14 cellular contexts compared by ENCODE assay signal in the genomic region with DNA sequence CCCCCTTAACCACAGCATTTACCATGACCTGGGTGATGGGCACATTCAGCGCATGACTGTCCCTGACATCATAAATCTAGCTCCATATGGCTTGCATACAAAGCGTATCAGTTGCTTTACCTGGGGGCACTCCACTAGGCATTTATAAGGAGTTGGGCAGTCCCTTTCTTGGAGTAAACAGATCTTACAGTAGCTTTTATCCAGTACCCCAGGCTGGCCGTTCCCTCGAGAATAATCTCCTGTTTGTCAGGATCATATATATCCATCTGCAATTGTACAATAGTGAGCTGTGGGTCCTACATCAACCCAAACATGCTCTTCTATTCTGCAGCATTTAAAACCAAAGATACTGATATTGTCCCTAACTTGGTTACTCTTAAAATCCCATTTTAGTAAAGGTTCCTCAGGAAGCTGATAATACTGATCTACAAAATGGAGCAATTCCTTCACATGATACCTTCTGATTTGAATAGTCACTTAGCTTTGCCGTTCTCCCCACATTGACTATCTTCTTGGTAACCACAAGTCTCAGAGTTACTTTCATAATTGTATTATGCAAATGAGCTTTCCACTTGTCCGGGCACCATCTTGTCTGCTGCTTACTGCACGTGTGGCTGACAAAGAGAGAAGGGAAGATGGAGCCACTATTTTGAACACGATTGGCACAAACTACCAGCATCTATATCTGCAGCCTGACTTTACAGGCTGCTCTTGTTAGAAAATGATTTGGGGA.
A peak's percentile ranks its signal among the peaks of the same experiment; 100 is the strongest.
DNase-seq lines count a peak whose midpoint lies in the region; ATAC-seq and TF ChIP-seq lines count a peak whose summit lies in the region.
"Had no signal": no experiment of that assay in that cellular context is flagged by ENCODE, and none has a peak within 500 bp of the region (broad histone marks: within the 10 kb centered on the region; RNA-seq: fewer than 3 reads in every experiment).

No MANE protein-coding gene starts in this region.

- H3K4me3 Mint-ChIP-seq in progenitor cell of endocrine pancreas (ENCODE audit: low read depth) = no peak overlapping the region
- H3K4me3 Mint-ChIP-seq: H9, nephron progenitor cell had no signal

- H3K27ac ChIP-seq in OCI-LY3 (ENCODE audit: low read length) = no peak overlapping the region
- no peak overlapping the region for H3K27ac ChIP-seq in uterus
- no peak overlapping the region for H3K27ac ChIP-seq in ascending aorta
- H3K27ac ChIP-seq: lower lobe of right lung had no signal

- no peaks in the 10 kb centered on the region for H4K20me1 ChIP-seq in OCI-LY3 (ENCODE audit: insufficient read depth, low read length)

- H3K27me3 Mint-ChIP-seq in progenitor cell of endocrine pancreas = no peaks in the 10 kb centered on the region

- TF ChIP-seq CTCF in OCI-LY3 (IDR thresholded peaks at IDR 0.05; ENCODE audit: low read depth, low read length) (no peak), uterus (IDR thresholded peaks at IDR 0.05) (no peak), ascending aorta (IDR thresholded peaks at IDR 0.05) (no peak), progenitor cell of endocrine pancreas (IDR thresholded peaks at IDR 0.05; ENCODE audit: unreplicated experiment) (no peak)

- no peak overlapping the region for H3K9ac ChIP-seq in OCI-LY3 (ENCODE audit: low read length)

- H3K4me2 ChIP-seq in OCI-LY3 (ENCODE audit: low read length) = peak overlapping the region; percentile 25; the same call in 1 of the 2 replicates

- ATAC-seq in GM18867 (IDR thresholded peaks at IDR 0.05; ENCODE audit: unreplicated experiment) (peak; percentile 99), GM21526 (IDR thresholded peaks at IDR 0.05; ENCODE audit: low FRiP score, unreplicated experiment) (peak; percentile 97), HG03045 (IDR thresholded peaks at IDR 0.05; ENCODE audit: unreplicated experiment) (peak; percentile 75)
- ATAC-seq: lower lobe of right lung, PC-3 had no signal

- DNase-seq in uterus (no peak), ascending aorta (ENCODE audit: low spot score in 2 of 2) (no peak), GDM1 (lab: John Stamatoyannopoulos, UW) (no peak), progenitor cell of endocrine pancreas (ENCODE audit: low spot score, unreplicated experiment) (no peak)
- DNase-seq: activated CD4-positive, CD25-positive, alpha-beta regulatory T cell treated with anti-CD3 and anti-CD28 coated beads, Interleukin-2, amount 50 U/mL, for 72 hours; DMS79; H9; lower lobe of right lung; nephron progenitor cell; PC-3 had no signal

- peaks cover 2% of the 10 kb centered on the region for H3K36me3 Mint-ChIP-seq in progenitor cell of endocrine pancreas (ENCODE audit: insufficient read depth)

- H3K4me1 Mint-ChIP-seq in progenitor cell of endocrine pancreas (ENCODE audit: low read depth) = peaks cover 1% of the 10 kb centered on the region

- H3K36me3 ChIP-seq in OCI-LY3 (replicated peaks; ENCODE audit: low read depth, low read length) = no peaks in the 10 kb centered on the region
- no peaks in the 10 kb centered on the region for H3K36me3 ChIP-seq in uterus
- H3K36me3 ChIP-seq in ascending aorta = no peaks in the 10 kb centered on the region
- H3K36me3 ChIP-seq: lower lobe of right lung had no signal

- no peaks in the 10 kb centered on the region for H3K79me2 ChIP-seq in OCI-LY3 (ENCODE audit: low read length)

- no peaks in the 10 kb centered on the region for H3K4me1 ChIP-seq in OCI-LY3 (ENCODE audit: low read length)
- no peaks in the 10 kb centered on the region for H3K4me1 ChIP-seq in uterus
- no peaks in the 10 kb centered on the region for H3K4me1 ChIP-seq in ascending aorta
- H3K4me1 ChIP-seq: lower lobe of right lung had no signal

- H3K4me3 ChIP-seq in OCI-LY3 (ENCODE audit: low read length) (no peak overlapping the region), uterus (no peak overlapping the region), ascending aorta (no peak overlapping the region)
- H3K4me3 ChIP-seq: lower lobe of right lung had no signal

- no peaks in the 10 kb centered on the region for H3K9me3 ChIP-seq in OCI-LY3 (ENCODE audit: insufficient read depth, low read length)
- no peaks in the 10 kb centered on the region for H3K9me3 ChIP-seq in uterus
- H3K9me3 ChIP-seq in ascending aorta = no peaks in the 10 kb centered on the region
- H3K9me3 ChIP-seq: lower lobe of right lung had no signal

- TF ChIP-seq POLR2A in uterus (IDR thresholded peaks at IDR 0.05) = no peak

- H2AFZ ChIP-seq in OCI-LY3 (ENCODE audit: low read depth, low read length) = no peak overlapping the region

- intact Hi-C loops in uterus (cut with DNase I; ENCODE audit: low total_unique reads) (no loop called here), ascending aorta (cut with DNase I) (no loop called here)

- H3K9me3 Mint-ChIP-seq in progenitor cell of endocrine pancreas (ENCODE audit: low read depth) = peaks cover 6% of the 10 kb centered on the region
- H3K9me3 Mint-ChIP-seq: H9, nephron progenitor cell had no signal

- H3K27me3 ChIP-seq in OCI-LY3 (ENCODE audit: low read depth, low read length) (no peaks in the 10 kb centered on the region), uterus (no peaks in the 10 kb centered on the region), ascending aorta (no peaks in the 10 kb centered on the region)

- no peak overlapping the region for H3K27ac Mint-ChIP-seq in progenitor cell of endocrine pancreas
- H3K27ac Mint-ChIP-seq: H9, nephron progenitor cell had no signal
